ENCODE assay signal across 23 cellular contexts in genomic region chr11:64141081-64141783, GRCh38. TPM values are rescaled to one million over a fixed set of nuclear protein-coding genes. Genes with fewer than 3 reads are reported as not detected.
A peak's percentile ranks its signal among the peaks of the same experiment; 100 is the strongest.
DNase-seq lines count a peak whose midpoint lies in the region; ATAC-seq and TF ChIP-seq lines count a peak whose summit lies in the region.
"Had no signal": no experiment of that assay in that cellular context is flagged by ENCODE, and none has a peak within 500 bp of the region (broad histone marks: within the 10 kb centered on the region; RNA-seq: fewer than 3 reads in every experiment).

No MANE protein-coding gene starts in this region.

- H3K4me1 ChIP-seq in SK-N-SH (ENCODE audit: control insufficient read depth in 1 of 2, insufficient read depth in 2 of 2, low read depth in 1 of 2, low read length in 1 of 2) (peaks cover 0 to 55% of the 10 kb centered on the region in 2 experiments; a peak in 1 of 4 replicates), mesenchymal stem cell (ENCODE audit: control insufficient read depth, insufficient read depth, low read depth, low read length) (peaks cover 15% of the 10 kb centered on the region), thyroid gland (peaks cover 22% of the 10 kb centered on the region in 2 donors), body of pancreas (peaks cover 10% of the 10 kb centered on the region)
- H3K4me1 ChIP-seq: right lobe of liver, SJSA1 had no signal

- intact Hi-C loops in thyroid gland (cut with DNase I), result no loop called here
- intact Hi-C loops in body of pancreas (cut with DNase I), result no loop called here

- H3K4me3 ChIP-seq in SK-N-SH (ENCODE audit: low read depth in 2 of 2, low read length in 1 of 2), result no peak overlapping the region
- H3K4me3 ChIP-seq in mesenchymal stem cell (ENCODE audit: insufficient read depth in 1 of 2, low read depth in 1 of 2, low read length in 2 of 2), result no peak overlapping the region
- H3K4me3 ChIP-seq in thyroid gland (replicated peaks in 1 of 3), result no peak overlapping the region
- no peak overlapping the region for H3K4me3 ChIP-seq in body of pancreas
- H3K4me3 ChIP-seq: ovary, right lobe of liver, SJSA1 had no signal

- TF ChIP-seq EP300 in SK-N-SH (IDR thresholded peaks at IDR 0.05; ENCODE audit: borderline replicate concordance in 1 of 2, low read depth in 1 of 2, low read length in 1 of 2), result peak in 1 of 2 experiments; percentile 52; a peak in 1 of 4 replicates

- H2BK15ac ChIP-seq in mesenchymal stem cell (ENCODE audit: low read depth, poor library complexity, severe bottlenecking), result no peak overlapping the region

- H3K36me3 ChIP-seq in SK-N-SH (replicated peaks in 1 of 2; ENCODE audit: control insufficient read depth in 1 of 2, insufficient read depth in 2 of 2, low read length in 1 of 2) (no peaks in the 10 kb centered on the region), mesenchymal stem cell (ENCODE audit: control insufficient read depth in 1 of 2, insufficient read depth in 2 of 2, low read depth in 1 of 2, low read length in 2 of 2) (peaks cover 0 to 6% of the 10 kb centered on the region in 2 experiments), thyroid gland (no peaks in the 10 kb centered on the region), body of pancreas (replicated peaks in 1 of 2; ENCODE audit: insufficient read depth in 1 of 2, low read depth in 2 of 2) (no peaks in the 10 kb centered on the region)
- H3K36me3 ChIP-seq: ovary, right lobe of liver, SJSA1 had no signal

- POLR2A ChIA-PET in SK-N-SH (lab: Yijun Ruan, JAX), result interaction anchor here (0.5 to 1.2 kb wide), 3 partner anchors 9 to 486 kb away, joined by 3 to 4 read pairs (median 3); no protein-coding TSS in a partner anchor

- no peak overlapping the region for H4K91ac ChIP-seq in mesenchymal stem cell (ENCODE audit: low read length)

- H2AFZ ChIP-seq in SK-N-SH (ENCODE audit: low read depth) (no peak overlapping the region), mesenchymal stem cell (ENCODE audit: low read depth, low read length) (no peak overlapping the region)

- H3K4me2 ChIP-seq in SK-N-SH (no peak overlapping the region), mesenchymal stem cell (ENCODE audit: low read length, poor library complexity, severe bottlenecking) (peak overlapping the region; percentile 19)

- peaks cover 2% of the 10 kb centered on the region for H3K79me1 ChIP-seq in mesenchymal stem cell (replicated peaks; ENCODE audit: low read length, poor library complexity, severe bottlenecking)

- no peak for ATAC-seq in SK-N-SH treated with all-trans-retinoic acid at 6 μM for 48 hours
- ATAC-seq in HG03095 (IDR thresholded peaks at IDR 0.05; ENCODE audit: unreplicated experiment), result no peak
- no peak for ATAC-seq in omental fat pad (ENCODE audit: low FRiP score)
- ATAC-seq in body of pancreas, result no peak
- ATAC-seq: activated T-cell treated with anti-CD3 and anti-CD28 coated beads, Interleukin-2, amount 50 U/mL, for 72 hours; left colon; naive thymus-derived CD4-positive, alpha-beta T cell; right lobe of liver had no signal

- no peak overlapping the region for H3K4ac ChIP-seq in mesenchymal stem cell (ENCODE audit: low read depth in 1 of 2, low read length in 2 of 2)

- no peaks in the 10 kb centered on the region for H3K9me2 ChIP-seq in SK-N-SH

- H3K14ac ChIP-seq in mesenchymal stem cell (ENCODE audit: low read length in 2 of 2), result no peak overlapping the region

- no peaks in the 10 kb centered on the region for H4K20me1 ChIP-seq in SK-N-SH (ENCODE audit: insufficient read depth)

- H3F3A ChIP-seq in SK-N-SH (replicated peaks; ENCODE audit: insufficient read depth), result no peaks in the 10 kb centered on the region

- TF ChIP-seq POLR2A in thyroid gland (IDR thresholded peaks at IDR 0.05) (no peak), body of pancreas (IDR thresholded peaks at IDR 0.05) (no peak)

- no peak overlapping the region for H3K23ac ChIP-seq in mesenchymal stem cell (ENCODE audit: low read length in 2 of 2)

- H3K9ac ChIP-seq in SK-N-SH (no peak overlapping the region), mesenchymal stem cell (ENCODE audit: low read length) (no peak overlapping the region)

- no peaks in the 10 kb centered on the region for H3K79me2 ChIP-seq in SK-N-SH (ENCODE audit: insufficient read depth)

- 85% methylated on average over 9 of the region's 21 CpGs for WGBS in SK-N-SH (ENCODE audit: low lambda C conversion rate)
- 93% methylated on average over 21 of the region's 21 CpGs for WGBS in mesenchymal stem cell
- 44 to 45% methylated on average over 14 to 17 of the region's 21 CpGs for WGBS in thyroid gland, 2 donors
- WGBS in body of pancreas, 2 donors, result 75 to 80% methylated on average over 8 to 21 of the region's 21 CpGs

- TF ChIP-seq CTCF in SK-N-SH (IDR thresholded peaks at IDR 0.05) (no peak), thyroid gland (IDR thresholded peaks at IDR 0.05) (no peak), omental fat pad (IDR thresholded peaks at IDR 0.05) (no peak), body of pancreas (IDR thresholded peaks at IDR 0.05) (no peak)

- DNase-seq in SK-N-SH, result peak; percentile 71
- DNase-seq in cerebellar cortex (ENCODE audit: low spot score), result peak; percentile 95
- DNase-seq in mesenchymal stem cell, result no peak
- peak; percentile 77 to 87 for DNase-seq in thyroid gland
- DNase-seq in omental fat pad (ENCODE audit: low spot score), result no peak
- no peak for DNase-seq in body of pancreas
- DNase-seq: activated CD4-positive, alpha-beta T cell treated with anti-CD3 and anti-CD28 coated beads for 48 hours; activated naive CD4-positive, alpha-beta T cell treated with anti-CD3 and anti-CD28 coated beads for 36 hours; activated T-cell treated with anti-CD3 and anti-CD28 coated beads, Interleukin-2, amount 50 U/mL, for 72 hours; amniotic stem cell; left colon; MV-4-11; naive thymus-derived CD4-positive, alpha-beta T cell; NCI-H1694; NCI-H2171 treated with DMSO at 0.1 percent for 48 hours; NCI-H524 treated with DMSO at 0.1 percent for 48 hours; right lobe of liver; T-helper 2 cell had no signal

- no peak for TF ChIP-seq RAD21 in SK-N-SH (IDR thresholded peaks at IDR 0.05; ENCODE audit: low read length)

- no peaks in the 10 kb centered on the region for H3K9me3 ChIP-seq in SK-N-SH
- H3K9me3 ChIP-seq in mesenchymal stem cell (ENCODE audit: control insufficient read depth, low read length), result no peaks in the 10 kb centered on the region
- H3K9me3 ChIP-seq in thyroid gland, result no peaks in the 10 kb centered on the region
- H3K9me3 ChIP-seq in body of pancreas, result no peaks in the 10 kb centered on the region
- H3K9me3 ChIP-seq: ovary, right lobe of liver, SJSA1 had no signal

- H2BK12ac ChIP-seq in mesenchymal stem cell (ENCODE audit: low read length in 2 of 2), result no peak overlapping the region

- H3K27me3 ChIP-seq in SK-N-SH (ENCODE audit: insufficient read depth), result no peaks in the 10 kb centered on the region
- H3K27me3 ChIP-seq in mesenchymal stem cell (ENCODE audit: control insufficient read depth in 1 of 2, insufficient read depth in 1 of 2, low read length in 2 of 2), result peaks cover 0 to 20% of the 10 kb centered on the region in 2 experiments
- no peaks in the 10 kb centered on the region for H3K27me3 ChIP-seq in thyroid gland
- H3K27me3 ChIP-seq in body of pancreas, result no peaks in the 10 kb centered on the region
- H3K27me3 ChIP-seq: dorsolateral prefrontal cortex, ovary, right lobe of liver, SJSA1 had no signal

- H4K8ac ChIP-seq in mesenchymal stem cell (ENCODE audit: low read length), result no peak overlapping the region

- H3K27ac ChIP-seq in SK-N-SH (ENCODE audit: low read depth in 2 of 2, low read length in 1 of 2) (peak overlapping the region in 1 of 2 experiments; percentile 77; a peak in 2 of 4 replicates), mesenchymal stem cell (ENCODE audit: low read length, poor library complexity, severe bottlenecking) (no peak overlapping the region), thyroid gland (peak overlapping the region; percentile 65 to 78 (median 69)), body of pancreas (no peak overlapping the region)
- H3K27ac ChIP-seq: ovary, right lobe of liver, SJSA1 had no signal

- CTCF ChIA-PET in SK-N-SH (lab: Yijun Ruan, JAX), result interaction anchor here (1.1 to 14.5 kb wide), 6 partner anchors 9 to 224 kb away, joined by 3 to 207 read pairs (median 6); partner anchors contain the start of genes FLRT1 and RCOR2

- H3K18ac ChIP-seq in mesenchymal stem cell (ENCODE audit: low read depth in 1 of 2, low read length in 2 of 2), result no peak overlapping the region

- no peak overlapping the region for H2AK5ac ChIP-seq in mesenchymal stem cell (ENCODE audit: low read length, severe bottlenecking)

- no peak overlapping the region for H2BK5ac ChIP-seq in mesenchymal stem cell (ENCODE audit: low read depth, low read length, poor library complexity, severe bottlenecking)

- H2BK120ac ChIP-seq in mesenchymal stem cell (ENCODE audit: low read depth, low read length), result no peak overlapping the region

TF ChIP-seq in SK-N-SH, 30 proteins besides CTCF, POLR2A, EP300 and RAD21 (continues in another document):
- no peak; the same call in 1 of the 2 replicates for TF ChIP-seq MXI1 (IDR thresholded peaks at IDR 0.05; ENCODE audit: low read depth, low read length)
- TF ChIP-seq RCOR1 (IDR thresholded peaks at IDR 0.05; ENCODE audit: low read length), result peak; percentile 25; the same call in 1 of the 2 replicates
- TF ChIP-seq TCF12 (IDR thresholded peaks at IDR 0.05), result no peak

TF ChIP-seq in SK-N-SH treated with all-trans-retinoic acid at 6 μM for 48 hours, 23 proteins besides CTCF, POLR2A, EP300 and RAD21 (continues in another document):
- TF ChIP-seq ZNF70 (CRISPR knock-in tag; IDR thresholded peaks at IDR 0.05) (no peak), ZFP30 (CRISPR knock-in tag; IDR thresholded peaks at IDR 0.05) (no peak), TOX (CRISPR knock-in tag; IDR thresholded peaks at IDR 0.05; ENCODE audit: borderline replicate concordance) (no peak), CSDC2 (CRISPR knock-in tag; IDR thresholded peaks at IDR 0.05) (no peak), ESRRG (CRISPR knock-in tag; IDR thresholded peaks at IDR 0.05) (no peak), RARB (CRISPR knock-in tag; IDR thresholded peaks at IDR 0.05) (no peak), ZNF565 (CRISPR knock-in tag; conservative IDR thresholded peaks at IDR 0.05; ENCODE audit: low read depth) (no peak), ZFP3 (CRISPR knock-in tag; IDR thresholded peaks at IDR 0.05) (no peak)

RNA-seq across cellular contexts. Expression of gene MACROD1, which starts 24.7 kb away (rescaled TPM):
- 48.3 and 49.1 TPM in 2 replicates for polyA plus RNA-seq in SK-N-SH (2012; rRNA removed)
- 30.5 and 43.7 TPM in 2 replicates for polyA plus RNA-seq in SK-N-SH (2012; cell fraction: cytosol; rRNA removed)
- 84.7 and 105 TPM in 2 replicates for polyA plus RNA-seq in SK-N-SH (2012; cell fraction: nucleus; rRNA removed)
- 2.9 TPM for polyA plus RNA-seq in mesenchymal stem cell (2013, experiment 1 of 2)
- 3.0 TPM for polyA plus RNA-seq in mesenchymal stem cell (2013, experiment 2 of 2)
- total RNA-seq in thyroid gland, result 10 to 100 TPM; 62.5 to 89.5 (median 70.0) TPM
- total RNA-seq in omental fat pad, result 10 to 100 TPM; 13.8 to 40.9 (median 26.2) TPM
- total RNA-seq in body of pancreas, result 10 to 100 TPM; 24.7 to 65.4 TPM

RNA-seq across cellular contexts. Expression of gene STIP1, which starts 44.7 kb away (rescaled TPM):
- polyA plus RNA-seq in SK-N-SH (2012; rRNA removed), result 163 TPM in 2 replicates
- polyA plus RNA-seq in SK-N-SH (2012; cell fraction: cytosol; rRNA removed), result 133 and 154 TPM in 2 replicates
- 146 and 203 TPM in 2 replicates for polyA plus RNA-seq in SK-N-SH (2012; cell fraction: nucleus; rRNA removed)
- 111 TPM for polyA plus RNA-seq in mesenchymal stem cell (2013, experiment 1 of 2)
- polyA plus RNA-seq in mesenchymal stem cell (2013, experiment 2 of 2), result 110 TPM
- total RNA-seq in thyroid gland (100 to 1,000 TPM in 2 of 4 donors, 10 to 100 TPM in 2; 80.8 to 116 (median 106) TPM), omental fat pad (100 to 1,000 TPM in 2 of 4 donors, 10 to 100 TPM in 2; 73.0 to 174 (median 135) TPM), body of pancreas (10 to 100 TPM; 35.8 to 63.6 TPM)

Comparison
In these comparisons a context has a peak if more than half of its experiments do, and no peak if none do; other contexts are left out.
1. DNase-seq: peak in SK-N-SH (single experiment), cerebellar cortex (single experiment) and thyroid gland (2 of 2); none in mesenchymal stem cell (single experiment), omental fat pad (single experiment) and body of pancreas (0 of 4).
2. H3K27ac ChIP-seq: peak in thyroid gland (3 of 3); none in mesenchymal stem cell (single experiment) and body of pancreas (0 of 4).